In the genomic region with DNA sequence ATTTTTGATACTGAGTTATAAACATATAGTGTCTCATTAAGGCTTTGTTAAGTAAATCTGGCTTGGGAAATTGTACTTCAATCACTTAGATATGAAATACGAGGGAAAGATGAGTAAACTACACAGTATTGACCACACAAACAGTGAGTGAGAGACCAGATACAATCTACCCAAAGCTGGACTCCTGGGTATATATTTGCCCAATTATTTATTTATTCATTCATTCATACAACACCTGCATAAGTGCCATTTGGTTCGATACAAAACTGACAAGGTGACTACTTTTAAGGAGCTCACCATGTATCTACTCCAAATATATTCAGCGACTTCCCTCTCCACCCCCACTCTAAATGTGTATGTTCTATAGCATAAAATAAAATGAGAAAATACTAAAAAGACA, we compare ENCODE assay signal across 1 cellular context.
TF ChIP-seq lines count a peak whose summit lies in the region.

No MANE protein-coding gene starts in this region.

TF ChIP-seq in HCT116, 20 proteins besides CTCF, POLR2A, EP300 and RAD21 (continued from another document):
- TF ChIP-seq TCF7L2 (IDR thresholded peaks at IDR 0.05; ENCODE audit: borderline replicate concordance, extremely low read depth, insufficient read depth, insufficient read length) (no peak), CEBPB (IDR thresholded peaks at IDR 0.05; ENCODE audit: low read depth) (no peak), SIN3A (IDR thresholded peaks at IDR 0.05; ENCODE audit: low read depth) (no peak), CBX3 (IDR thresholded peaks at IDR 0.05; ENCODE audit: low read depth) (no peak), YY1 (IDR thresholded peaks at IDR 0.05; ENCODE audit: extremely low read depth, insufficient replicate concordance, low read depth, low read length) (no peak), ZNF274 (IDR thresholded peaks at IDR 0.05; ENCODE audit: low read depth, low read length) (no peak)
- TF ChIP-seq, protein P1, sequence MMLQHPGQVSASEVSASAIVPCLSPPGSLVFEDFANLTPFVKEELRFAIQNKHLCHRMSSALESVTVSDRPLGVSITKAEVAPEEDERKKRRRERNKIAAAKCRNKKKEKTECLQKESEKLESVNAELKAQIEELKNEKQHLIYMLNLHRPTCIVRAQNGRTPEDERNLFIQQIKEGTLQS (IDR thresholded peaks at IDR 0.05) = no peak
